Comparison of ENCODE assay signal across 1 cellular context in the genomic region with DNA sequence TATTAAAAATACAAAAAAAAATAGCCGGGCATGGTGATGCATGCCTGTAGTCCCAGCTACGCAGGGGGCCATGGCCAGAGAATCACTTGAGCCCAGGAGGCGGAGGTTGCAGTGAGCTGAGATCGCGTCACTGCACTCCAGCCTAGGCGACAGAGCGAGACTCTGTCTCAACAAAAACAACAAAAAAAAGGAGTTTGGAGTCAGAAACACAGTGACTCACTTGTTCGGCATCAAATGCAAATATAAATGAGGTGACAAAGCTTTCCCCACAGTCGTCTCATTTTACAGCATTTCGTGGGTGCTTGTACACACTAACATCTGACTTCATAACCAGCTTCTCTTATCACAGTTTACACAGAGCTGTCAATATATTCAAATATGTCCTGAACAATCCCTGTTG.
TF ChIP-seq lines count a peak whose summit lies in the region.

No MANE protein-coding gene starts in this region.

TF ChIP-seq in HepG2, 621 proteins besides CTCF, POLR2A, EP300 and RAD21:
- TF ChIP-seq ZC3H13 (CRISPR knock-in tag; IDR thresholded peaks at IDR 0.05) (no peak), FOSL2 (CRISPR knock-in tag; IDR thresholded peaks at IDR 0.05) (0 out of 2 replicates have a peak, but pooled peaks have one; percentile 11), ZBTB37 (CRISPR knock-in tag; IDR thresholded peaks at IDR 0.05) (no peak), PITX1 (CRISPR knock-in tag; IDR thresholded peaks at IDR 0.05) (no peak)
